In genomic region chr3:187738400-187739124, GRCh38 we compare ENCODE assay signal across 8 cellular contexts. TPM values are rescaled to one million over a fixed set of nuclear protein-coding genes. Genes with fewer than 3 reads are reported as not detected.
DNase-seq lines count a peak whose midpoint lies in the region; ATAC-seq lines count a peak whose summit lies in the region.

No MANE protein-coding gene starts in this region.

- no peaks in the 10 kb centered on the region for H3K9me3 ChIP-seq in CD4-positive, alpha-beta memory T cell (ENCODE audit: control insufficient read depth in 1 of 2, low read length in 2 of 2)
- H3K9me3 ChIP-seq in HUES64 (ENCODE audit: insufficient read depth, low read depth, low read length), result no peaks in the 10 kb centered on the region

- DNase-seq in CD4-positive, alpha-beta memory T cell, result peak; percentile 65 to 78 (median 67)
- peak; percentile 87 for DNase-seq in NOMO-1 treated with dmso at 0.1 percent for 144 hours (lab: John Stamatoyannopoulos, UW; ENCODE audit: unreplicated experiment)
- peak; percentile 74 for DNase-seq in activated T-cell treated with anti-CD3 and anti-CD28 coated beads, Interleukin-2, amount 50 U/mL, for 24 hours
- DNase-seq in mucosa of gallbladder (ENCODE audit: low spot score), result peak; percentile 93

- H3K27ac ChIP-seq in CD4-positive, alpha-beta memory T cell (ENCODE audit: low read depth, low read length), result peak overlapping the region; percentile 73
- peak overlapping the region; percentile 74; the same call in 1 of the 2 replicates for H3K27ac ChIP-seq in HUES64 (ENCODE audit: low read depth, low read length)

- H3K9me3 Mint-ChIP-seq in CD4-positive, alpha-beta memory T cell, result peaks cover 0 to 4% (median 0%) of the 10 kb centered on the region in 8 donors
- H3K9me3 Mint-ChIP-seq in activated T-cell treated with anti-CD3 and anti-CD28 coated beads, Interleukin-2, amount 50 U/mL, for 24 hours, result no peaks in the 10 kb centered on the region
- H3K9me3 Mint-ChIP-seq in stimulated activated naive CD8-positive, alpha-beta T cell treated with anti-CD3 and anti-CD28 coated beads, Interleukin-15, Interleukin-2, amounts not matched to agents 100 ng/mL and 50 ng/mL, for 24 hours, result no peaks in the 10 kb centered on the region

- no peaks in the 10 kb centered on the region for H3K27me3 ChIP-seq in CD4-positive, alpha-beta memory T cell (ENCODE audit: insufficient read depth, low read length)
- H3K27me3 ChIP-seq in HUES64 (ENCODE audit: insufficient read depth, low read length), result peaks cover 44% of the 10 kb centered on the region

- peaks cover 34% of the 10 kb centered on the region for H3K4me1 ChIP-seq in CD4-positive, alpha-beta memory T cell (ENCODE audit: insufficient read depth, low read length)
- H3K4me1 ChIP-seq in HUES64 (ENCODE audit: insufficient read depth, low read length), result peaks cover 26% of the 10 kb centered on the region

- H3K27me3 Mint-ChIP-seq in CD4-positive, alpha-beta memory T cell, result no peaks in the 10 kb centered on the region
- H3K27me3 Mint-ChIP-seq in activated T-cell treated with anti-CD3 and anti-CD28 coated beads, Interleukin-2, amount 50 U/mL, for 24 hours, result no peaks in the 10 kb centered on the region
- no peaks in the 10 kb centered on the region for H3K27me3 Mint-ChIP-seq in stimulated activated naive CD8-positive, alpha-beta T cell treated with anti-CD3 and anti-CD28 coated beads, Interleukin-15, Interleukin-2, amounts not matched to agents 100 ng/mL and 50 ng/mL, for 24 hours

- peak overlapping the region; percentile 60 for H3K9ac ChIP-seq in HUES64 (ENCODE audit: low read depth, low read length)

- POLR2A ChIA-PET in CD4-positive, alpha-beta memory T cell (lab: Charles Lee; ENCODE audit: partially characterized antibody), result interaction anchor here (0.6 to 5.4 kb wide), 25 partner anchors 8 to 1801 kb away, joined by 3 to 90 read pairs (median 5); partner anchors contain the start of genes EIF4A2, LPP, RTP4 and TRA2B

- peak; percentile 62 for ATAC-seq in GM21367 (IDR thresholded peaks at IDR 0.05; ENCODE audit: unreplicated experiment)
- peak; percentile 68 for ATAC-seq in esophagus mucosa

- peak overlapping the region; percentile 95 to 99 (median 96) for H3K4me3 Mint-ChIP-seq in CD4-positive, alpha-beta memory T cell
- H3K4me3 Mint-ChIP-seq in activated T-cell treated with anti-CD3 and anti-CD28 coated beads, Interleukin-2, amount 50 U/mL, for 24 hours, result peak overlapping the region; percentile 98
- H3K4me3 Mint-ChIP-seq in stimulated activated naive CD8-positive, alpha-beta T cell treated with anti-CD3 and anti-CD28 coated beads, Interleukin-15, Interleukin-2, amounts not matched to agents 100 ng/mL and 50 ng/mL, for 24 hours, result peak overlapping the region; percentile 92

- intact Hi-C loops in CD4-positive, alpha-beta memory T cell (cut with micrococcal nuclease), result loop anchor here (1.0 to 2.0 kb wide), 5 partner anchors 1216 to 1586 kb away; no protein-coding TSS in a partner anchor

- WGBS in HUES64, result under 1% methylated on average over 40 of the region's 41 CpGs

- no peaks in the 10 kb centered on the region for H3K36me3 ChIP-seq in CD4-positive, alpha-beta memory T cell (ENCODE audit: insufficient read depth, low read length)
- H3K36me3 ChIP-seq in HUES64 (ENCODE audit: insufficient read depth, low read length), result peaks cover 2% of the 10 kb centered on the region; the same call in 1 of the 2 replicates

- CTCF ChIA-PET in CD4-positive, alpha-beta memory T cell (lab: Charles Lee; ENCODE audit: partially characterized antibody), result interaction anchor here (0.6 to 12.2 kb wide), 59 partner anchors 8 to 1435 kb away, joined by 3 to 729 read pairs (median 6); partner anchors contain the start of gene LPP

- H3K27ac Mint-ChIP-seq in CD4-positive, alpha-beta memory T cell, result peak overlapping the region; percentile 77 to 99 (median 94)
- peak overlapping the region; percentile 100 for H3K27ac Mint-ChIP-seq in activated T-cell treated with anti-CD3 and anti-CD28 coated beads, Interleukin-2, amount 50 U/mL, for 24 hours
- H3K27ac Mint-ChIP-seq in stimulated activated naive CD8-positive, alpha-beta T cell treated with anti-CD3 and anti-CD28 coated beads, Interleukin-15, Interleukin-2, amounts not matched to agents 100 ng/mL and 50 ng/mL, for 24 hours, result peak overlapping the region; percentile 92

- peaks cover 0 to 20% of the 10 kb centered on the region in 2 donors for H3K36me3 Mint-ChIP-seq in CD4-positive, alpha-beta memory T cell
- H3K36me3 Mint-ChIP-seq in activated T-cell treated with anti-CD3 and anti-CD28 coated beads, Interleukin-2, amount 50 U/mL, for 24 hours (ENCODE audit: low read depth), result peaks cover 59% of the 10 kb centered on the region
- H3K36me3 Mint-ChIP-seq in stimulated activated naive CD8-positive, alpha-beta T cell treated with anti-CD3 and anti-CD28 coated beads, Interleukin-15, Interleukin-2, amounts not matched to agents 100 ng/mL and 50 ng/mL, for 24 hours (ENCODE audit: low read depth), result peaks cover 9% of the 10 kb centered on the region

- H3K4me1 Mint-ChIP-seq in CD4-positive, alpha-beta memory T cell, result peaks cover 22 to 58% (median 36%) of the 10 kb centered on the region in 4 donors
- peaks cover 67% of the 10 kb centered on the region for H3K4me1 Mint-ChIP-seq in activated T-cell treated with anti-CD3 and anti-CD28 coated beads, Interleukin-2, amount 50 U/mL, for 24 hours (ENCODE audit: low read depth)
- peaks cover 65% of the 10 kb centered on the region for H3K4me1 Mint-ChIP-seq in stimulated activated naive CD8-positive, alpha-beta T cell treated with anti-CD3 and anti-CD28 coated beads, Interleukin-15, Interleukin-2, amounts not matched to agents 100 ng/mL and 50 ng/mL, for 24 hours (ENCODE audit: low read depth)

- H3K4me3 ChIP-seq in CD4-positive, alpha-beta memory T cell (ENCODE audit: low read length in 2 of 2), result peak overlapping the region; percentile 88 to 89
- H3K4me3 ChIP-seq in HUES64 (ENCODE audit: low read length), result peak overlapping the region; percentile 61

RNA-seq across cellular contexts. Expression of gene BCL6, which starts 6.7 kb away (rescaled TPM):
- 10 to 100 TPM; 31.4 to 34.8 TPM for total RNA-seq in CD4-positive, alpha-beta memory T cell
- polyA plus RNA-seq in CD4-positive, alpha-beta memory T cell, result 1 to 10 TPM; 1.1 to 1.8 TPM
- polyA plus RNA-seq in HUES64 (2013, experiment 1 of 2), result 2.3 TPM
- polyA plus RNA-seq in HUES64 (2013, experiment 2 of 2), result 3.0 TPM
- total RNA-seq in esophagus mucosa, result 40.1 TPM
- total RNA-seq in mucosa of gallbladder, result 79.4 TPM

RNA-seq across cellular contexts. Expression of gene RTP2, which starts 36.2 kb away (rescaled TPM):
- not detected for total RNA-seq in CD4-positive, alpha-beta memory T cell
- not detected for polyA plus RNA-seq in CD4-positive, alpha-beta memory T cell
- not detected for polyA plus RNA-seq in HUES64 (2013, experiment 1 of 2)
- not detected for polyA plus RNA-seq in HUES64 (2013, experiment 2 of 2)
- total RNA-seq in esophagus mucosa (not detected), mucosa of gallbladder (not detected)

Comparison
In these comparisons a context has a peak if more than half of its experiments do, and no peak if none do; other contexts are left out.
1. Peak in every context shown above with its lines: DNase-seq, ATAC-seq, H3K4me3 ChIP-seq and H3K27ac ChIP-seq.